8 cellular contexts compared by ENCODE assay signal in genomic region chr5:179732412-179732917, GRCh38. TPM values are rescaled to one million over a fixed set of nuclear protein-coding genes. Genes with fewer than 3 reads are reported as not detected.
A peak's percentile ranks its signal among the peaks of the same experiment; 100 is the strongest.
DNase-seq lines count a peak whose midpoint lies in the region; ATAC-seq and TF ChIP-seq lines count a peak whose summit lies in the region.

TSS of gene MAML1 (plus strand) at chr5:179732822. CDS start at chr5:179733113, 291 bp downstream.

- H4K20me1 ChIP-seq in MM.1S (ENCODE audit: insufficient read depth, low read length): no peaks in the 10 kb centered on the region

- H3K4me1 ChIP-seq in ES-I3 (ENCODE audit: insufficient read depth, low read length) (peaks cover 4% of the 10 kb centered on the region; the same call in 1 of the 2 replicates), HAP-1 (peaks cover 13% of the 10 kb centered on the region), MM.1S (ENCODE audit: low read length) (peaks cover 31% of the 10 kb centered on the region)

- no peak for TF ChIP-seq CTCF in MM.1S (IDR thresholded peaks at IDR 0.05; ENCODE audit: low read length)
- TF ChIP-seq CTCF in fibroblast of the aortic adventitia (IDR thresholded peaks at IDR 0.05; ENCODE audit: insufficient read depth, low read length): no peak
- TF ChIP-seq CTCF in nephron progenitor cell (IDR thresholded peaks at IDR 0.05): no peak

- H3K27ac Mint-ChIP-seq in nephron progenitor cell: peak within 1 kb of the TSS; percentile 96
- H3K27ac Mint-ChIP-seq in stimulated activated naive CD8-positive, alpha-beta T cell treated with anti-CD3 and anti-CD28 coated beads, Interleukin-15, amount 100 ng/mL, for 72 hours: peak within 1 kb of the TSS; percentile 93 to 98

- H3K9me2 ChIP-seq in MM.1S (replicated peaks; ENCODE audit: insufficient read depth, low read length): no peaks in the 10 kb centered on the region

- ATAC-seq in stimulated activated naive CD8-positive, alpha-beta T cell treated with anti-CD3 and anti-CD28 coated beads, Interleukin-15, amount 100 ng/mL, for 72 hours: peak; percentile 97

- H3K36me3 ChIP-seq in ES-I3 (ENCODE audit: insufficient read depth, low read length): peaks cover 22% of the 10 kb centered on the region
- H3K36me3 ChIP-seq in HAP-1 (replicated peaks): peaks cover 44% of the 10 kb centered on the region
- peaks cover 13% of the 10 kb centered on the region; the same call in 1 of the 2 replicates for H3K36me3 ChIP-seq in MM.1S (replicated peaks; ENCODE audit: insufficient read depth, low read length)

- in situ Hi-C loops in HAP-1 (cut with MboI; ENCODE audit: low sequenced_read_pairs): no loop called here

- peaks cover 49% of the 10 kb centered on the region for H3K79me2 ChIP-seq in MM.1S (ENCODE audit: low read length)

- H3K27ac ChIP-seq in MM.1S (ENCODE audit: low read length): peak within 1 kb of the TSS; percentile 62; the same call in 1 of the 2 replicates

- peak within 1 kb of the TSS; percentile 46; the same call in 1 of the 2 replicates for H2AFZ ChIP-seq in MM.1S (ENCODE audit: low read length)

- H3K27me3 Mint-ChIP-seq in nephron progenitor cell (ENCODE audit: low read depth, poor library complexity): peaks cover 4% of the 10 kb centered on the region
- H3K27me3 Mint-ChIP-seq in stimulated activated naive CD8-positive, alpha-beta T cell treated with anti-CD3 and anti-CD28 coated beads, Interleukin-15, amount 100 ng/mL, for 72 hours: no peaks in the 10 kb centered on the region

- H3K4me2 ChIP-seq in MM.1S (ENCODE audit: low read depth, low read length): peak within 1 kb of the TSS; percentile 84

- H3K9ac ChIP-seq in ES-I3 (ENCODE audit: low read depth, low read length): peak within 1 kb of the TSS; percentile 69
- H3K9ac ChIP-seq in MM.1S (ENCODE audit: low read length): peak within 1 kb of the TSS; percentile 82

- DNase-seq in HAP-1 (ENCODE audit: low spot score in 2 of 2) (peak; percentile 99 to 100), MM.1S (peak; percentile 100), SIG-M5 (lab: John Stamatoyannopoulos, UW) (peak; percentile 95), activated gamma-delta T cell (lab: John Stamatoyannopoulos, UW) (peak; percentile 91), fibroblast of the aortic adventitia (ENCODE audit: low read depth) (peak; percentile 100), nephron progenitor cell (peak; percentile 99)
- DNase-seq in stimulated activated naive CD8-positive, alpha-beta T cell treated with anti-CD3 and anti-CD28 coated beads, Interleukin-15, amount 100 ng/mL, for 72 hours: peak; percentile 99 to 100

- H3K9me3 ChIP-seq in ES-I3 (ENCODE audit: control insufficient read depth, insufficient read depth, low read length) (no peaks in the 10 kb centered on the region), HAP-1 (no peaks in the 10 kb centered on the region), MM.1S (replicated peaks; ENCODE audit: insufficient read depth, low read length) (no peaks in the 10 kb centered on the region)

- peaks cover 41% of the 10 kb centered on the region for H3F3A ChIP-seq in MM.1S (ENCODE audit: insufficient read depth, low read length)

- H3K4me1 Mint-ChIP-seq in nephron progenitor cell: peaks cover 16% of the 10 kb centered on the region
- H3K4me1 Mint-ChIP-seq in stimulated activated naive CD8-positive, alpha-beta T cell treated with anti-CD3 and anti-CD28 coated beads, Interleukin-15, amount 100 ng/mL, for 72 hours: peaks cover 44% of the 10 kb centered on the region

- H3K36me3 Mint-ChIP-seq in nephron progenitor cell (ENCODE audit: low read depth): peaks cover 47% of the 10 kb centered on the region

- H3K4me3 Mint-ChIP-seq in nephron progenitor cell: peak within 1 kb of the TSS; percentile 97
- H3K4me3 Mint-ChIP-seq in stimulated activated naive CD8-positive, alpha-beta T cell treated with anti-CD3 and anti-CD28 coated beads, Interleukin-15, amount 100 ng/mL, for 72 hours: peak within 1 kb of the TSS; percentile 92 to 95

- H3K4me3 ChIP-seq in HAP-1 (peak within 1 kb of the TSS; percentile 60), MM.1S (ENCODE audit: low read length) (peak within 1 kb of the TSS; percentile 98), fibroblast of the aortic adventitia (ENCODE audit: low read depth, low read length) (peak within 1 kb of the TSS; percentile 81)

- H3K9me3 Mint-ChIP-seq in nephron progenitor cell: no peaks in the 10 kb centered on the region
- no peaks in the 10 kb centered on the region for H3K9me3 Mint-ChIP-seq in stimulated activated naive CD8-positive, alpha-beta T cell treated with anti-CD3 and anti-CD28 coated beads, Interleukin-15, amount 100 ng/mL, for 72 hours

- H3K27me3 ChIP-seq in HAP-1 (ENCODE audit: low read depth) (no peaks in the 10 kb centered on the region), MM.1S (replicated peaks; ENCODE audit: insufficient read depth, low read length) (no peaks in the 10 kb centered on the region)

RNA-seq across cellular contexts. Expression of gene MAML1, which starts in this region (rescaled TPM):
- 4.7 and 9.9 TPM in 2 replicates for total RNA-seq in fibroblast of the aortic adventitia (ENCODE audit: low replicate concordance)

Comparison
In these comparisons a context has a peak if more than half of its experiments do, and no peak if none do; other contexts are left out.
1. Peak in every context shown above with its lines: DNase-seq, ATAC-seq, H3K4me3 ChIP-seq and H3K27ac ChIP-seq.